In the genomic region with DNA sequence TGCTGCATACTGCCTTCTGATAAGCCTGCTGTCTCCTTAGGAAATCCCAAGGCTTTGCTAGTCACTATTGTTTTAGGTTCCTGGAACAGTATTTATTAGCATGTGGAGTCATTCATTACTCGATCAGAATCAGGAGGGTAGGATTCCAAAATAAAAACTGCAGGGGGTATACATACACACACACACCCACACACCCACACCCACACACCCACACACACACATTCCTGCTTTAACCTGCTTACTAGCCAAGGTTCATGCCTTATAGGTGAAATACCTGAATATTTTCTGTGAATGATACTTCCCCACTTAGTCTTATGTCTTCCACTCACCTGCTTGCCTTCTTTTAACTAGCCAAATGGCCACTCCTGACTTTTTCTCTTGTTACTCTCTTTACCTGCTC, we compare ENCODE assay signal across 23 cellular contexts.
"Had no signal": no experiment of that assay in that cellular context is flagged by ENCODE, and none has a peak within 500 bp of the region (broad histone marks: within the 10 kb centered on the region; RNA-seq: fewer than 3 reads in every experiment).

No MANE protein-coding gene starts in this region.

- H3K27ac Mint-ChIP-seq: IgD-negative memory B cell had no signal

- H3K27me3 Mint-ChIP-seq: IgD-negative memory B cell had no signal

- H3K36me3 Mint-ChIP-seq: IgD-negative memory B cell had no signal

- H3K4me1 Mint-ChIP-seq: IgD-negative memory B cell had no signal

- DNase-seq: Kasumi-1; MM.1S; NCI-H1092 treated with DMSO at 0.1 percent for 48 hours; NCI-H1436; NCI-H187; NCI-H2029; NCI-H2081 treated with DMSO at 0.1 percent for 48 hours; NCI-H2171; NCI-H226; NCI-H446; NCI-H510A; NCI-H524 treated with DMSO at 0.1 percent for 48 hours; NCI-H69; NCI-H774; NK-92 treated with Interleukin-12 subunit alpha and Interleukin-12 subunit beta, amount 100 ng/mL, for 24 hours; PC-3; SHP77 had no signal

- H3K4me3 Mint-ChIP-seq: IgD-negative memory B cell had no signal

- H3K4me3 ChIP-seq: K562 had no signal

- ATAC-seq: K562, Panc1, PC-3 had no signal

- H3K4me2 ChIP-seq: KMS-11 had no signal

- H3K27ac ChIP-seq: HL-60, KMS-11, RWPE1 had no signal

- H3K9ac ChIP-seq: KMS-11 had no signal
